11 cellular contexts compared by ENCODE assay signal in the genomic region with DNA sequence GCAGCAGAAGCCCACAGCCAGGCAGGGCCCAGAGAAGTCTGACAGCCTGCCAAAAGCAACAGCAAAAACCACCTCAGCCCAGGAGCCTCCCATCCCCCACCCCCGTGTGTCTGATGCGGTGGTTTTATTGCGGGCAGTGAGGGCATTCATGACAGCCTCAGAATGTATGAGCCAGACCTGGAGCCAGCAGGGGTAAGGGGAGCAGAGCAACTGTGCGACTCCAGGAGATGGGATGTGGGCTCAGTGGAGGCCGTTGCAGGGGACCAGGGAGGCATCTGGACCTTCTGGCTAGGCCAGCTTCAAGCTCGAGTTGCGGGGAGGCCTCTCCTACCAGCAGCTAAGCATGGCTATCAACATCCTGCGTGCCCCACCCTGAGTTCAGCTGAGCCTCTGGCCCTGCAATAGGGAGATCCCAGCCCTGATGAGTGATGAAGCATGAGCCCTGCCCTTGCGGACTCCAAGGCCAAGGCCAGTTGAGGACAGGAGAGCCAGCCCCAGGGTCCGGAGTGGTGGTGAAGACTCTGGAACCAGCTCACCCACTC. TPM values are rescaled to one million over a fixed set of nuclear protein-coding genes. Genes with fewer than 3 reads are reported as not detected.
DNase-seq lines count a peak whose midpoint lies in the region; ATAC-seq and TF ChIP-seq lines count a peak whose summit lies in the region.
"Had no signal": no experiment of that assay in that cellular context is flagged by ENCODE, and none has a peak within 500 bp of the region (broad histone marks: within the 10 kb centered on the region; RNA-seq: fewer than 3 reads in every experiment).

No MANE protein-coding gene starts in this region.

- no peaks in the 10 kb centered on the region for H3K9me3 Mint-ChIP-seq in activated naive CD8-positive, alpha-beta T cell treated with anti-CD3 and anti-CD28 coated beads for 36 hours
- H3K9me3 Mint-ChIP-seq in nephron progenitor cell, result no peaks in the 10 kb centered on the region

- H3K27me3 Mint-ChIP-seq in activated naive CD8-positive, alpha-beta T cell treated with anti-CD3 and anti-CD28 coated beads for 36 hours, result no peaks in the 10 kb centered on the region
- peaks cover 27% of the 10 kb centered on the region for H3K27me3 Mint-ChIP-seq in nephron progenitor cell (ENCODE audit: low read depth, poor library complexity)

- no peak for TF ChIP-seq POLR2A in GM18505 (IDR thresholded peaks at IDR 0.05; ENCODE audit: borderline replicate concordance, extremely low read depth, insufficient read depth, insufficient read length)

- H3K27ac Mint-ChIP-seq in activated naive CD8-positive, alpha-beta T cell treated with anti-CD3 and anti-CD28 coated beads for 36 hours, result peak overlapping the region; percentile 87
- no peak overlapping the region for H3K27ac Mint-ChIP-seq in nephron progenitor cell

- no peak for TF ChIP-seq CTCF in nephron progenitor cell (IDR thresholded peaks at IDR 0.05)

- H3K4me3 Mint-ChIP-seq in activated naive CD8-positive, alpha-beta T cell treated with anti-CD3 and anti-CD28 coated beads for 36 hours, result peak overlapping the region; percentile 78
- peak overlapping the region; percentile 18 for H3K4me3 Mint-ChIP-seq in nephron progenitor cell

- ATAC-seq in GM18907 (IDR thresholded peaks at IDR 0.05; ENCODE audit: unreplicated experiment) (no peak), GM18505 (IDR thresholded peaks at IDR 0.05; ENCODE audit: unreplicated experiment) (no peak)

- H3K36me3 Mint-ChIP-seq in activated naive CD8-positive, alpha-beta T cell treated with anti-CD3 and anti-CD28 coated beads for 36 hours, result no peaks in the 10 kb centered on the region
- H3K36me3 Mint-ChIP-seq in nephron progenitor cell (ENCODE audit: low read depth), result no peaks in the 10 kb centered on the region

- H3K4me1 Mint-ChIP-seq in activated naive CD8-positive, alpha-beta T cell treated with anti-CD3 and anti-CD28 coated beads for 36 hours, result peaks cover 49% of the 10 kb centered on the region
- H3K4me1 Mint-ChIP-seq in nephron progenitor cell, result peaks cover 85% of the 10 kb centered on the region

- DNase-seq in NCI-H2029 (lab: John Stamatoyannopoulos, UW) (peak; percentile 30), NCI-H2029 treated with DMSO at 0.1 percent for 48 hours (lab: John Stamatoyannopoulos, UW) (no peak), SHP77 (lab: John Stamatoyannopoulos, UW) (peak; percentile 17 to 58), nephron progenitor cell (no peak), GF-D8 (lab: John Stamatoyannopoulos, UW) (no peak)
- DNase-seq in activated naive CD8-positive, alpha-beta T cell treated with anti-CD3 and anti-CD28 coated beads for 36 hours, result peak; percentile 62
- DNase-seq: NCI-H226, sigmoid colon had no signal

RNA-seq across cellular contexts. Expression of gene CYP11A1, which starts 52.5 kb away (rescaled TPM):
- total RNA-seq in activated naive CD8-positive, alpha-beta T cell treated with anti-CD3 and anti-CD28 coated beads for 36 hours, result under 1 TPM; 0.30 to 0.31 TPM
- total RNA-seq: A673 had no signal

Comparison
In these comparisons a context has a peak if more than half of its experiments do, and no peak if none do; other contexts are left out.
1. DNase-seq: peak in NCI-H2029 (single experiment), SHP77 (2 of 2) and activated naive CD8-positive, alpha-beta T cell treated with anti-CD3 and anti-CD28 coated beads for 36 hours (single experiment); none in NCI-H2029 treated with DMSO at 0.1 percent for 48 hours (single experiment), nephron progenitor cell (single experiment) and GF-D8 (single experiment).